ENCODE assay signal across 11 cellular contexts in genomic region chr14:41285193-41285748, GRCh38.
DNase-seq lines count a peak whose midpoint lies in the region; ATAC-seq and TF ChIP-seq lines count a peak whose summit lies in the region.
"Had no signal": no experiment of that assay in that cellular context is flagged by ENCODE, and none has a peak within 500 bp of the region (broad histone marks: within the 10 kb centered on the region; RNA-seq: fewer than 3 reads in every experiment).

No MANE protein-coding gene starts in this region.

- no peak for TF ChIP-seq RAD21 in SK-N-SH (IDR thresholded peaks at IDR 0.05; ENCODE audit: low read length)

- H3K27me3 Mint-ChIP-seq in natural killer cell (ENCODE audit: low read depth in 2 of 2): no peaks in the 10 kb centered on the region
- H3K27me3 Mint-ChIP-seq: B cell had no signal

- H3K4me1 ChIP-seq in SK-N-SH (ENCODE audit: control insufficient read depth in 1 of 2, insufficient read depth in 2 of 2, low read depth in 1 of 2, low read length in 1 of 2): no peaks in the 10 kb centered on the region
- H3K4me1 ChIP-seq in gastroesophageal sphincter: no peaks in the 10 kb centered on the region

- H3K9ac ChIP-seq in SK-N-SH: no peak overlapping the region

- H3K4me3 ChIP-seq in SK-N-SH (ENCODE audit: low read depth in 2 of 2, low read length in 1 of 2): no peak overlapping the region
- no peak overlapping the region for H3K4me3 ChIP-seq in gastroesophageal sphincter
- H3K4me3 ChIP-seq: PC-9 had no signal

- H3K4me1 Mint-ChIP-seq in natural killer cell: no peaks in the 10 kb centered on the region
- H3K4me1 Mint-ChIP-seq: B cell had no signal

- H3K4me2 ChIP-seq in SK-N-SH: no peak overlapping the region
- H3K4me2 ChIP-seq: PC-9 had no signal

- peaks cover 11 to 21% of the 10 kb centered on the region in 2 donors for H3K9me3 Mint-ChIP-seq in natural killer cell

- 16% methylated on average over 4 of the region's 4 CpGs for WGBS in SK-N-SH (ENCODE audit: low lambda C conversion rate)
- 20 to 22% methylated on average over 4 of the region's 4 CpGs for WGBS in gastroesophageal sphincter (ENCODE audit: low coverage in 1 of 2), 2 donors

- no peak overlapping the region for H3K27ac Mint-ChIP-seq in natural killer cell
- H3K27ac Mint-ChIP-seq: activated naive CD4-positive, alpha-beta T cell treated with anti-CD3 and anti-CD28 coated beads, Interleukin-2, amount 50 U/mL, for 72 hours; B cell had no signal

- H3K27ac ChIP-seq in SK-N-SH (ENCODE audit: low read depth in 2 of 2, low read length in 1 of 2) (no peak overlapping the region), gastroesophageal sphincter (no peak overlapping the region)
- H3K27ac ChIP-seq: PC-9 had no signal

- H3K27me3 ChIP-seq in SK-N-SH (ENCODE audit: insufficient read depth) (no peaks in the 10 kb centered on the region), gastroesophageal sphincter (no peaks in the 10 kb centered on the region)

- no peak overlapping the region for H2AFZ ChIP-seq in SK-N-SH (ENCODE audit: low read depth)
- H2AFZ ChIP-seq: PC-9 had no signal

- CTCF ChIA-PET in SK-N-SH (lab: Yijun Ruan, JAX): no interaction called here

- H3K36me3 ChIP-seq in SK-N-SH (replicated peaks in 1 of 2; ENCODE audit: control insufficient read depth in 1 of 2, insufficient read depth in 2 of 2, low read length in 1 of 2) (no peaks in the 10 kb centered on the region), gastroesophageal sphincter (no peaks in the 10 kb centered on the region)

- DNase-seq in SK-N-SH (no peak), NCI-H226 (peak; percentile 35), T47D (ENCODE audit: low read depth in 1 of 2, low spot score in 1 of 2) (peak; percentile 24 to 88), retina (peak; percentile 38), natural killer cell (no peak)

- TF ChIP-seq CTCF in SK-N-SH (IDR thresholded peaks at IDR 0.05) (no peak), natural killer cell (IDR thresholded peaks at IDR 0.05) (no peak), gastroesophageal sphincter (IDR thresholded peaks at IDR 0.05) (no peak)

- no peaks in the 10 kb centered on the region for H3K79me2 ChIP-seq in SK-N-SH (ENCODE audit: insufficient read depth)

- no peaks in the 10 kb centered on the region for H3F3A ChIP-seq in SK-N-SH (replicated peaks; ENCODE audit: insufficient read depth)

- no peak for TF ChIP-seq POLR2A in gastroesophageal sphincter (IDR thresholded peaks at IDR 0.05)

- TF ChIP-seq EP300 in SK-N-SH (IDR thresholded peaks at IDR 0.05; ENCODE audit: borderline replicate concordance in 1 of 2, low read depth in 1 of 2, low read length in 1 of 2): no peak
- no peak for TF ChIP-seq EP300 in gastroesophageal sphincter (IDR thresholded peaks at IDR 0.05)

- H4K20me1 ChIP-seq in SK-N-SH (ENCODE audit: insufficient read depth): no peaks in the 10 kb centered on the region

- H3K9me3 ChIP-seq in SK-N-SH: no peaks in the 10 kb centered on the region
- H3K9me3 ChIP-seq in gastroesophageal sphincter: no peaks in the 10 kb centered on the region

- no peak for ATAC-seq in SK-N-SH treated with all-trans-retinoic acid at 6 μM for 48 hours
- ATAC-seq in GM19455 (IDR thresholded peaks at IDR 0.05; ENCODE audit: unreplicated experiment): no peak
- ATAC-seq in natural killer cell: no peak
- ATAC-seq in gastroesophageal sphincter: no peak
- ATAC-seq: activated naive CD4-positive, alpha-beta T cell treated with anti-CD3 and anti-CD28 coated beads, Interleukin-2, amount 50 U/mL, for 72 hours had no signal

- H3K9me2 ChIP-seq in SK-N-SH: no peaks in the 10 kb centered on the region

- H3K4me3 Mint-ChIP-seq in natural killer cell: no peak overlapping the region
- H3K4me3 Mint-ChIP-seq: B cell had no signal

- intact Hi-C loops in natural killer cell (cut with micrococcal nuclease): no loop called here

- peaks cover 15% of the 10 kb centered on the region for H3K36me3 Mint-ChIP-seq in natural killer cell

- in situ Hi-C loops in T47D (cut with HindIII; ENCODE audit: low pct_unique_long_range_greater_than_20kb, low sequenced_read_pairs): no loop called here

- POLR2A ChIA-PET in SK-N-SH (lab: Yijun Ruan, JAX): no interaction called here

TF ChIP-seq in SK-N-SH, 30 proteins besides CTCF, POLR2A, EP300 and RAD21:
- no peak for TF ChIP-seq ELF1 (IDR thresholded peaks at IDR 0.05)
- no peak for TF ChIP-seq POLR2AphosphoS5 (IDR thresholded peaks at IDR 0.05; ENCODE audit: low read depth, low read length)
- TF ChIP-seq RFX5 (IDR thresholded peaks at IDR 0.05; ENCODE audit: low read length): no peak
- TF ChIP-seq GATA2 (CRISPR knock-in tag; IDR thresholded peaks at IDR 0.05): no peak
- no peak for TF ChIP-seq RCOR1 (IDR thresholded peaks at IDR 0.05; ENCODE audit: low read length)
- peak; percentile 91 for TF ChIP-seq REST (IDR thresholded peaks at IDR 0.05; ENCODE audit: low read depth, low read length)
- no peak for TF ChIP-seq SMC3 (IDR thresholded peaks at IDR 0.05; ENCODE audit: low read depth, low read length)
TF ChIP-seq in SK-N-SH: peak in this region for 1.

TF ChIP-seq in SK-N-SH treated with all-trans-retinoic acid at 6 μM for 48 hours, 23 proteins besides CTCF, POLR2A, EP300 and RAD21:
- no peak for TF ChIP-seq SNAI2 (CRISPR knock-in tag; IDR thresholded peaks at IDR 0.05)
- TF ChIP-seq CSRNP3 (CRISPR knock-in tag; IDR thresholded peaks at IDR 0.05): no peak
- TF ChIP-seq GLIS3 (CRISPR knock-in tag; IDR thresholded peaks at IDR 0.05): no peak
- TF ChIP-seq PPARA (CRISPR knock-in tag; IDR thresholded peaks at IDR 0.05; ENCODE audit: borderline replicate concordance): no peak
- no peak for TF ChIP-seq ISL1 (CRISPR knock-in tag; IDR thresholded peaks at IDR 0.05)
- no peak for TF ChIP-seq POU6F1 (CRISPR knock-in tag; IDR thresholded peaks at IDR 0.05; ENCODE audit: borderline replicate concordance, low read depth)
- TF ChIP-seq, protein P1, sequence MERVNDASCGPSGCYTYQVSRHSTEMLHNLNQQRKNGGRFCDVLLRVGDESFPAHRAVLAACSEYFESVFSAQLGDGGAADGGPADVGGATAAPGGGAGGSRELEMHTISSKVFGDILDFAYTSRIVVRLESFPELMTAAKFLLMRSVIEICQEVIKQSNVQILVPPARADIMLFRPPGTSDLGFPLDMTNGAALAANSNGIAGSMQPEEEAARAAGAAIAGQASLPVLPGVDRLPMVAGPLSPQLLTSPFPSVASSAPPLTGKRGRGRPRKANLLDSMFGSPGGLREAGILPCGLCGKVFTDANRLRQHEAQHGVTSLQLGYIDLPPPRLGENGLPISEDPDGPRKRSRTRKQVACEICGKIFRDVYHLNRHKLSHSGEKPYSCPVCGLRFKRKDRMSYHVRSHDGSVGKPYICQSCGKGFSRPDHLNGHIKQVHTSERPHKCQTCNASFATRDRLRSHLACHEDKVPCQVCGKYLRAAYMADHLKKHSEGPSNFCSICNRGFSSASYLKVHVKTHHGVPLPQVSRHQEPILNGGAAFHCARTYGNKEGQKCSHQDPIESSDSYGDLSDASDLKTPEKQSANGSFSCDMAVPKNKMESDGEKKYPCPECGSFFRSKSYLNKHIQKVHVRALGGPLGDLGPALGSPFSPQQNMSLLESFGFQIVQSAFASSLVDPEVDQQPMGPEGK (CRISPR knock-in tag; IDR thresholded peaks at IDR 0.05; ENCODE audit: borderline replicate concordance): no peak
- no peak for TF ChIP-seq ARNTL (CRISPR knock-in tag; IDR thresholded peaks at IDR 0.05; ENCODE audit: borderline replicate concordance, low read depth)
- no peak for TF ChIP-seq ZC3H10 (CRISPR knock-in tag; IDR thresholded peaks at IDR 0.05)
- no peak for TF ChIP-seq RARB (CRISPR knock-in tag; IDR thresholded peaks at IDR 0.05)
- TF ChIP-seq ZNF565 (CRISPR knock-in tag; conservative IDR thresholded peaks at IDR 0.05; ENCODE audit: low read depth): no peak
- no peak for TF ChIP-seq ZNF70 (CRISPR knock-in tag; IDR thresholded peaks at IDR 0.05)

Comparison
In these comparisons a context has a peak if more than half of its experiments do, and no peak if none do; other contexts are left out.
1. DNase-seq: peak in NCI-H226 (single experiment), T47D (2 of 2) and retina (single experiment); none in SK-N-SH (single experiment) and natural killer cell (single experiment).